Comparison of ENCODE assay signal across 8 cellular contexts in genomic region chr7:29685651-29686271, GRCh38.
A peak's percentile ranks its signal among the peaks of the same experiment; 100 is the strongest.
DNase-seq lines count a peak whose midpoint lies in the region; ATAC-seq and TF ChIP-seq lines count a peak whose summit lies in the region.
"Not testable (repeated sequence)": the region's sequence is repeated elsewhere in the genome, so short reads cannot be mapped to it uniquely, and the experiment has no call there.

No MANE protein-coding gene starts in this region.

- not testable (repeated sequence) for H3K9me3 Mint-ChIP-seq in Caco-2 (ENCODE audit: unreplicated experiment); activated CD8-positive, alpha-beta T cell treated with anti-CD3 and anti-CD28 coated beads, Interleukin-2, amount 10 ng/mL, durations not matched to agents 7 days and 5 days (ENCODE audit: insufficient read depth)

- not testable (repeated sequence) for H3K27ac Mint-ChIP-seq in Caco-2 (ENCODE audit: unreplicated experiment); activated CD8-positive, alpha-beta T cell treated with anti-CD3 and anti-CD28 coated beads, Interleukin-2, amount 10 ng/mL, durations not matched to agents 7 days and 5 days

- H2AFZ ChIP-seq in neuronal stem cell (ENCODE audit: low read length) = peak overlapping the region; percentile 92

- peak overlapping the region; percentile 72 for H3K4me3 ChIP-seq in Caco-2 (ENCODE audit: low read depth, low read length)
- H3K4me3 ChIP-seq in NT2/D1 (ENCODE audit: insufficient read length, low read depth) = peak overlapping the region; percentile 76
- peak overlapping the region; percentile 38 to 91 (median 78) for H3K4me3 ChIP-seq in dorsolateral prefrontal cortex
- peak overlapping the region; percentile 70 for H3K4me3 ChIP-seq in iPS-20b (ENCODE audit: low read length)
- peak overlapping the region; percentile 63 to 84 for H3K4me3 ChIP-seq in neuronal stem cell (ENCODE audit: low read length in 2 of 2)
- peak overlapping the region in 1 of 3 donors; percentile 78 for H3K4me3 ChIP-seq in thyroid gland (replicated peaks in 1 of 3)

- H2BK15ac ChIP-seq in neuronal stem cell (ENCODE audit: low read length) = not testable (repeated sequence)

- not testable (repeated sequence) for DNase-seq in Caco-2; NT2/D1 (ENCODE audit: low read depth, low spot score); activated CD8-positive, alpha-beta T cell treated with anti-CD3 and anti-CD28 coated beads, Interleukin-2, amount 10 ng/mL, durations not matched to agents 7 days and 5 days; dorsolateral prefrontal cortex; neuronal stem cell (ENCODE audit: low spot score); thyroid gland

- not testable (repeated sequence) for H3K36me3 ChIP-seq in Caco-2 (ENCODE audit: control insufficient read depth, insufficient read depth, low read length); NT2/D1 (ENCODE audit: insufficient read depth, insufficient read length, low read length); iPS-20b (ENCODE audit: insufficient read depth, low read depth, low read length); neuronal stem cell (replicated peaks in 1 of 2; ENCODE audit: control insufficient read depth in 2 of 2, insufficient read depth in 2 of 2, low read length in 2 of 2); thyroid gland

- not testable (repeated sequence) for H3K4ac ChIP-seq in neuronal stem cell (ENCODE audit: low read length)

- not testable (repeated sequence) for H3K9me3 ChIP-seq in Caco-2; NT2/D1 (ENCODE audit: insufficient read depth, low read length); iPS-20b (ENCODE audit: insufficient read depth, low read depth, low read length); neuronal stem cell (replicated peaks in 1 of 2; ENCODE audit: control insufficient read depth in 2 of 2, insufficient read depth in 1 of 2, low read depth in 1 of 2, low read length in 2 of 2); thyroid gland

- not testable (repeated sequence) for H3K18ac ChIP-seq in neuronal stem cell (ENCODE audit: low read length)

- not testable (repeated sequence) for H3K4me1 Mint-ChIP-seq in Caco-2 (ENCODE audit: low read depth, unreplicated experiment)
- H3K4me1 Mint-ChIP-seq in activated CD8-positive, alpha-beta T cell treated with anti-CD3 and anti-CD28 coated beads, Interleukin-2, amount 10 ng/mL, durations not matched to agents 7 days and 5 days (ENCODE audit: low read depth) = peaks cover 11% of the 10 kb centered on the region

- CTCF ChIA-PET in Caco-2 (lab: Charles Lee); activated CD8-positive, alpha-beta T cell treated with anti-CD3 and anti-CD28 coated beads, Interleukin-2, amount 10 ng/mL, durations not matched to agents 7 days and 5 days (lab: Charles Lee): not testable (repeated sequence)

- H3K23ac ChIP-seq in neuronal stem cell (ENCODE audit: low read depth, low read length, poor library complexity) = not testable (repeated sequence)

- no CpG with 5 or more reads among the region's 21 CpGs for WGBS in neuronal stem cell (ENCODE audit: extremely low coverage in 2 of 2, insufficient read length in 2 of 2, insufficient replicate concordance in 1 of 2), 2 donors
- 3 to 4% methylated on average over 18 to 19 of the region's 21 CpGs for WGBS in thyroid gland, 2 donors

- not testable (repeated sequence) for H4K8ac ChIP-seq in neuronal stem cell (ENCODE audit: low read depth, low read length)

- TF ChIP-seq CTCF in Caco-2 (IDR thresholded peaks at IDR 0.05; ENCODE audit: insufficient read depth in 1 of 2, low read depth in 1 of 2, low read length in 1 of 2, severe bottlenecking in 1 of 2, unreplicated experiment in 1 of 2); thyroid gland (IDR thresholded peaks at IDR 0.05): not testable (repeated sequence)
- TF ChIP-seq CTCF in dorsolateral prefrontal cortex (IDR thresholded peaks at IDR 0.05 in 54 of 56, conservative IDR thresholded peaks at IDR 0.05 in 2 of 56; ENCODE audit: low read depth in 1 of 56, partially characterized antibody in 56 of 56) = peak in 1 of 56 donors; percentile 4

- H3K79me1 ChIP-seq in neuronal stem cell (ENCODE audit: low read depth, low read length) = not testable (repeated sequence)

- not testable (repeated sequence) for H2BK5ac ChIP-seq in neuronal stem cell (ENCODE audit: low read length)

- not testable (repeated sequence) for TF ChIP-seq POLR2A in thyroid gland (IDR thresholded peaks at IDR 0.05)

- not testable (repeated sequence) for BruUV-seq in Caco-2 (replicated peaks; lab: Mats Ljungman, UMichigan)

- not testable (repeated sequence) for H4K91ac ChIP-seq in neuronal stem cell (ENCODE audit: low read depth, low read length, poor library complexity)

- H3K9ac ChIP-seq in NT2/D1 (ENCODE audit: insufficient read length, low read depth); neuronal stem cell (ENCODE audit: low read depth, low read length, poor library complexity): not testable (repeated sequence)
- peak overlapping the region; percentile 69; the same call in 1 of the 2 replicates for H3K9ac ChIP-seq in iPS-20b (ENCODE audit: low read depth, low read length)

- intact Hi-C loops in Caco-2 (cut with micrococcal nuclease; ENCODE audit: unreplicated experiment) = loop anchor here (10.0 kb wide), 1 partner anchor 599 kb away; the partner anchor contains the start of gene ZNRF2
- intact Hi-C loops in dorsolateral prefrontal cortex (cut with DNase I) = loop anchor here in 1 of 2 donors (5.0 kb wide), 1 partner anchor 342 kb away; the partner anchor contains the start of genes FKBP14 and PLEKHA8
- intact Hi-C loops in thyroid gland (cut with DNase I) = not testable (repeated sequence)

- not testable (repeated sequence) for H3K4me1 ChIP-seq in Caco-2; NT2/D1 (ENCODE audit: insufficient read depth, insufficient read length); iPS-20b (ENCODE audit: insufficient read depth, low read length); neuronal stem cell (ENCODE audit: control insufficient read depth in 2 of 2, insufficient read depth in 1 of 2, low read depth in 1 of 2, low read length in 2 of 2); thyroid gland

- not testable (repeated sequence) for H2BK120ac ChIP-seq in neuronal stem cell (ENCODE audit: low read depth, low read length)

- H2AK5ac ChIP-seq in neuronal stem cell (ENCODE audit: low read depth, low read length) = not testable (repeated sequence)

- peak overlapping the region; percentile 88 for H3K4me3 Mint-ChIP-seq in Caco-2 (ENCODE audit: unreplicated experiment)
- H3K4me3 Mint-ChIP-seq in activated CD8-positive, alpha-beta T cell treated with anti-CD3 and anti-CD28 coated beads, Interleukin-2, amount 10 ng/mL, durations not matched to agents 7 days and 5 days = peak overlapping the region; percentile 63

- H3K27ac ChIP-seq in dorsolateral prefrontal cortex = peak overlapping the region; percentile 55 to 98 (median 92)
- not testable (repeated sequence) for H3K27ac ChIP-seq in iPS-20b (ENCODE audit: low read length); neuronal stem cell (replicated peaks; ENCODE audit: low read length)
- H3K27ac ChIP-seq in thyroid gland = peak overlapping the region; percentile 90 to 95 (median 91)

- H3K14ac ChIP-seq in neuronal stem cell (ENCODE audit: low read length) = not testable (repeated sequence)

- ATAC-seq in HG03354 (IDR thresholded peaks at IDR 0.05; ENCODE audit: poor library complexity, severe bottlenecking, unreplicated experiment) = peak; percentile 17
- peak; percentile 20 for ATAC-seq in activated CD8-positive, alpha-beta T cell treated with anti-CD3 and anti-CD28 coated beads, Interleukin-2, amount 10 ng/mL, durations not matched to agents 7 days and 5 days

- not testable (repeated sequence) for H2BK12ac ChIP-seq in neuronal stem cell (ENCODE audit: low read length)

- POLR2A ChIA-PET in Caco-2 (lab: Charles Lee); activated CD8-positive, alpha-beta T cell treated with anti-CD3 and anti-CD28 coated beads, Interleukin-2, amount 10 ng/mL, durations not matched to agents 7 days and 5 days (lab: Charles Lee): not testable (repeated sequence)

- peak overlapping the region; percentile 57 for H3K4me2 ChIP-seq in neuronal stem cell (ENCODE audit: insufficient read depth, low read length, poor library complexity, severe bottlenecking)

- not testable (repeated sequence) for H3K27me3 Mint-ChIP-seq in Caco-2 (ENCODE audit: insufficient read depth, unreplicated experiment)
- H3K27me3 Mint-ChIP-seq in activated CD8-positive, alpha-beta T cell treated with anti-CD3 and anti-CD28 coated beads, Interleukin-2, amount 10 ng/mL, durations not matched to agents 7 days and 5 days (ENCODE audit: low read depth) = peaks cover 29% of the 10 kb centered on the region

- not testable (repeated sequence) for H3K36me3 Mint-ChIP-seq in Caco-2 (ENCODE audit: insufficient read depth, unreplicated experiment); activated CD8-positive, alpha-beta T cell treated with anti-CD3 and anti-CD28 coated beads, Interleukin-2, amount 10 ng/mL, durations not matched to agents 7 days and 5 days (ENCODE audit: low read depth)

- H3K27me3 ChIP-seq in Caco-2 (replicated peaks; ENCODE audit: control insufficient read depth, insufficient read depth, low read length); NT2/D1 (ENCODE audit: insufficient read depth, insufficient read length); dorsolateral prefrontal cortex; iPS-20b (ENCODE audit: insufficient read depth, low read length); neuronal stem cell (ENCODE audit: control insufficient read depth in 3 of 3, insufficient read depth in 3 of 3, low read depth in 1 of 3, low read length in 3 of 3); thyroid gland: not testable (repeated sequence)
